ENCODE assay signal across 3 cellular contexts in the genomic region with DNA sequence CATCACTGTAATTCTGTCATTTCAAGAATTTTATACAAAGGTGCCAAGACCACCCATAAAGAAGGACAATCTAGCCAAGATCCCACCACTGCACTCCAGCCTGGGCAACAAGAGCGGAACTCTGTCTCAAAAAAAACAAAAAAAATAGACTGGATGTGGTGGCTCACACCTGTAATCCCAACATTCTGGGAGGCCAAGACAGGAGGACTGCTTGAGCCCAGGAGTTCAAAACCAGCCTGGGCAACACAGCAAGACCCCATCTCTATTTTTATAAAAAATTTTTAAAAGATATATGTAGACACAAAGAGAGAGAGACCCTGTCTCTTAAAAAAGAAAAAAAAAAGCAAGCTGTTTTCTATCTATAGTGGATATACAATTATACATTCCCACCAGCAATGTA.
TF ChIP-seq lines count a peak whose summit lies in the region.

No MANE protein-coding gene starts in this region.

TF ChIP-seq in HEK293, 187 proteins besides CTCF, POLR2A, EP300 and RAD21:
- TF ChIP-seq ZNF121 (tag by site-specific recombination; IDR thresholded peaks at IDR 0.05) (peak; percentile 70; the same call in 1 of the 2 replicates), HOXD13 (CRISPR knock-in tag; IDR thresholded peaks at IDR 0.05; ENCODE audit: borderline replicate concordance) (no peak)
TF ChIP-seq in HEK293: peak in this region for 1.

TF ChIP-seq in GM12891, 5 proteins besides CTCF, POLR2A, EP300 and RAD21 (continued from another document):
- TF ChIP-seq TAF1 (IDR thresholded peaks at IDR 0.05; ENCODE audit: low read depth, low read length) = no peak
- TF ChIP-seq POLR2AphosphoS5 (IDR thresholded peaks at IDR 0.05; ENCODE audit: low read depth, low read length) = no peak
- no peak for TF ChIP-seq POU2F2 (IDR thresholded peaks at IDR 0.05; ENCODE audit: low read depth, low read length)
- no peak for TF ChIP-seq SPI1 (IDR thresholded peaks at IDR 0.05; ENCODE audit: low read depth, low read length)

TF ChIP-seq in SK-N-SH, 30 proteins besides CTCF, POLR2A, EP300 and RAD21 (continued from another document):
- no peak for TF ChIP-seq TEAD4 (IDR thresholded peaks at IDR 0.05; ENCODE audit: borderline replicate concordance, insufficient read depth)
- TF ChIP-seq RFX5 (IDR thresholded peaks at IDR 0.05; ENCODE audit: low read length) = no peak
- no peak for TF ChIP-seq TAF1 (IDR thresholded peaks at IDR 0.05; ENCODE audit: borderline replicate concordance, low read depth, low read length)
